20 cellular contexts compared by ENCODE assay signal in the genomic region with DNA sequence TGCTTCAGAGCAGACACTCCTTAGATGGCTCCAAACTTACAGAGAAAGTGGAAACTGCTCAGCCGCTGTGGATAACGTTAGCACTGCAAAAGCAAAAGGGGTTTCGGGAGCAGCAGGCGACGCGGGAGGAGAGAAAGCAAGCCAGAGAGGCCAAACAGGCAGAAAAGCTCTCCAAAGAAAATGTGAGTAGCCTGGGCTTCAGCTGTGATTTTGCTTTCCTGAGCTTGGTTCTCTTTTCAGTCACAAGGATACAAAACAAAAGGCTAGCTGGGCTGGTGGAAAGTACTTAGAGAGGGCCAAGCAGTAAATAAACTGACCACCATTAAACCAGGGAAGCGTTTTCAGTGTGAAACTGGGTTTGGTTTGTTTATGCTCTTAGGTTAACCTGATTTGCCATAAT.
A peak's percentile ranks its signal among the peaks of the same experiment; 100 is the strongest.
DNase-seq lines count a peak whose midpoint lies in the region; ATAC-seq and TF ChIP-seq lines count a peak whose summit lies in the region.
"Had no signal": no experiment of that assay in that cellular context is flagged by ENCODE, and none has a peak within 500 bp of the region (broad histone marks: within the 10 kb centered on the region; RNA-seq: fewer than 3 reads in every experiment).

No MANE protein-coding gene starts in this region.

- H3K4me1 ChIP-seq in cardiac muscle cell (ENCODE audit: low read depth) = peaks cover 8% of the 10 kb centered on the region
- H3K4me1 ChIP-seq in right atrium auricular region = no peaks in the 10 kb centered on the region

- no peaks in the 10 kb centered on the region for H3K4me1 Mint-ChIP-seq in nephron progenitor cell
- peaks cover 5% of the 10 kb centered on the region for H3K4me1 Mint-ChIP-seq in type B pancreatic cell (ENCODE audit: unreplicated experiment)
- H3K4me1 Mint-ChIP-seq: CD4-positive, alpha-beta memory T cell had no signal

- no peaks in the 10 kb centered on the region for H3K36me3 ChIP-seq in cardiac muscle cell
- no peaks in the 10 kb centered on the region for H3K36me3 ChIP-seq in right atrium auricular region

- ATAC-seq in HG02973 (IDR thresholded peaks at IDR 0.05; ENCODE audit: unreplicated experiment) = no peak
- ATAC-seq: GM12878, PC-3 had no signal

- H3K27ac Mint-ChIP-seq in nephron progenitor cell (peak overlapping the region; percentile 95), type B pancreatic cell (peak overlapping the region; percentile 33)
- H3K27ac Mint-ChIP-seq: CD4-positive, alpha-beta memory T cell had no signal

- no peak for DNase-seq in cardiac muscle cell (ENCODE audit: low read depth in 1 of 2, low spot score in 1 of 2)
- DNase-seq in right atrium auricular region (ENCODE audit: low spot score) = no peak
- peak; percentile 54 for DNase-seq in globus pallidus (ENCODE audit: low spot score)
- DNase-seq in nephron progenitor cell = no peak
- DNase-seq in type B pancreatic cell (ENCODE audit: extremely low spot score, unreplicated experiment) = no peak
- no peak for DNase-seq in 8988T
- no peak for DNase-seq in stimulated activated naive CD4-positive, alpha-beta T cell treated with Interleukin-2 at 50 U/mL for 16 hours (lab: John Stamatoyannopoulos, UW)
- DNase-seq: CD4-positive, alpha-beta memory T cell; DMS153; EL; NCI-H1436; NCI-H1930; NCI-H226; NCI-H524; NCI-H82; PC-3; RPMI8226; SHP77 treated with DMSO at 0.1 percent for 48 hours had no signal

- no peak overlapping the region for H3K4me3 ChIP-seq in cardiac muscle cell
- H3K4me3 ChIP-seq in right atrium auricular region = no peak overlapping the region
- H3K4me3 ChIP-seq: GM12878 had no signal

- H3K27ac ChIP-seq in cardiac muscle cell (peak overlapping the region; percentile 36), right atrium auricular region (no peak overlapping the region)

- H3K4me3 Mint-ChIP-seq in nephron progenitor cell (no peak overlapping the region), type B pancreatic cell (no peak overlapping the region)
- H3K4me3 Mint-ChIP-seq: CD4-positive, alpha-beta memory T cell had no signal

- H3K9me3 ChIP-seq in cardiac muscle cell (ENCODE audit: low read depth) (no peaks in the 10 kb centered on the region), right atrium auricular region (no peaks in the 10 kb centered on the region)

- H3K27me3 ChIP-seq in cardiac muscle cell = no peaks in the 10 kb centered on the region
- no peaks in the 10 kb centered on the region for H3K27me3 ChIP-seq in right atrium auricular region

- TF ChIP-seq CTCF in cardiac muscle cell (IDR thresholded peaks at IDR 0.05; ENCODE audit: low read depth, low read length) = no peak
- TF ChIP-seq CTCF in right atrium auricular region (IDR thresholded peaks at IDR 0.05) = no peak
- no peak for TF ChIP-seq CTCF in nephron progenitor cell (IDR thresholded peaks at IDR 0.05)
- TF ChIP-seq CTCF in type B pancreatic cell (conservative IDR thresholded peaks at IDR 0.05) = no peak

- H3K27me3 Mint-ChIP-seq in nephron progenitor cell (ENCODE audit: low read depth, poor library complexity) (no peaks in the 10 kb centered on the region), type B pancreatic cell (no peaks in the 10 kb centered on the region)

- H3K9me3 Mint-ChIP-seq in nephron progenitor cell (no peaks in the 10 kb centered on the region), type B pancreatic cell (no peaks in the 10 kb centered on the region)
- H3K9me3 Mint-ChIP-seq: CD4-positive, alpha-beta memory T cell had no signal

- H3K36me3 Mint-ChIP-seq in nephron progenitor cell (ENCODE audit: low read depth) (peaks cover 87% of the 10 kb centered on the region), type B pancreatic cell (peaks cover 16% of the 10 kb centered on the region)
- H3K36me3 Mint-ChIP-seq: CD4-positive, alpha-beta memory T cell had no signal
